Comparison of ENCODE assay signal across 30 cellular contexts in the genomic region with DNA sequence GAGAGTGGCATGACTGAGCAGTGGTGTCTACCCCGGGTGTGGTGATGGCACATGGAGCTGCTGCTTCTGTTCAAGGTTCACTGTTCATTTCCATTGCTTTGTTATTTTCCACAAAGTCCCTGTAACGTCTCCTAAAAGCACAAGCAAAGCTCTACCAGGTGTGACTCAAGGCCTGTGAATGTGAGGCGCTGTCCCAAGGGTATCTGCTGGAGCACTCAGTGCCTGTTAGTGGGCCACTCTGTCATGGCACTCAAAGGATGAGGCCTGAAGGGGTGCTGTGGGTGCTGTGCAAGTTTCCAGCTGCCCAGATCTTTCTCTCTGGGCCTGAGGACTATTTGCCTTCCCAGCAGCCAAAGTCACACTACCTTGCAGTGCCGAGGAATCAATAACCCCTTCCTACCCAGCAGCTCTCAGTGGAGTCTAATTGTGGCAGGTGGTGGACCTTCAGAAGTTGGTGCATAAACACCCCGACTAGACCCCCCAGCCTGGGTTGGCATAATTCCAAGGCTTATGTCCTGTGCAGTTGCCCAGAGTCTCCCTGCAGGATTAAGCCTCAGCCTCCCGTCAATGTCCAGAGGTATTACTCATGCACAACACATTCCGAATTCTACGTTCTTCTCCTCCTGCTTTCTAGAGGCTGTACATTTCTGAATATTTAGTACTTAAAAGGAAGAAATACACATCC.
"Had no signal": no experiment of that assay in that cellular context is flagged by ENCODE, and none has a peak within 500 bp of the region (broad histone marks: within the 10 kb centered on the region; RNA-seq: fewer than 3 reads in every experiment).

No MANE protein-coding gene starts in this region.

- H3K27me3 ChIP-seq: body of pancreas, gastroesophageal sphincter had no signal

- DNase-seq: activated B cell treated with CpG ODN at 0.5 μM for 24 hours; activated CD4-positive, alpha-beta memory T cell treated with anti-CD3 and anti-CD28 coated beads, Interleukin-2, amount 10 ng/mL, durations not matched to agents 7 days and 5 days; activated CD4-positive, alpha-beta T cell treated with anti-CD3 and anti-CD28 coated beads, Interleukin-2, amount 10 ng/mL, durations not matched to agents 24 days and 14 days; activated CD8-positive, alpha-beta memory T cell treated with anti-CD3 and anti-CD28 coated beads, Interleukin-2, amount 50 U/mL, for 48 hours; activated gamma-delta T cell; activated naive CD4-positive, alpha-beta T cell; activated naive CD4-positive, alpha-beta T cell treated with anti-CD3 and anti-CD28 coated beads, Interleukin-2, amount 10 ng/mL, durations not matched to agents 7 days and 5 days; activated naive CD8-positive, alpha-beta T cell treated with anti-CD3 and anti-CD28 coated beads, Interleukin-2, amount 10 ng/mL, durations not matched to agents 7 days and 5 days; activated T-cell treated with anti-CD3 and anti-CD28 coated beads for 4 hours; activated T-cell treated with anti-CD3 and anti-CD28 coated beads, Interleukin-2, amount 50 U/mL, for 24 hours; activated T-cell treated with anti-CD3 and anti-CD28 coated beads, Interleukin-2, amount 50 U/mL, for 72 hours; amygdala; aorta; body of pancreas; caudate nucleus; cortex of kidney; dermis blood vessel endothelial cell; effector CD8-positive, alpha-beta T cell; esophagus squamous epithelium; foreskin melanocyte; heart right ventricle; T-helper 1 cell; T-helper 17 cell; T1000; WERI-Rb-1 had no signal

- ATAC-seq: activated CD4-positive, CD25-positive, alpha-beta regulatory T cell treated with anti-CD3 and anti-CD28 coated beads, Interleukin-2, amount 50 U/mL, for 24 hours; activated naive CD4-positive, alpha-beta T cell treated with anti-CD3 and anti-CD28 coated beads, Interleukin-2, amount 50 U/mL, for 72 hours; activated T-cell treated with anti-CD3 and anti-CD28 coated beads, Interleukin-2, amount 50 U/mL, for 72 hours; body of pancreas; gastroesophageal sphincter; heart right ventricle; T-helper 17 cell had no signal

- H3K4me3 Mint-ChIP-seq: activated B cell treated with CpG ODN at 0.5 μM for 24 hours; activated CD4-positive, alpha-beta memory T cell treated with anti-CD3 and anti-CD28 coated beads, Interleukin-2, amount 10 ng/mL, durations not matched to agents 7 days and 5 days; activated CD4-positive, alpha-beta T cell treated with anti-CD3 and anti-CD28 coated beads, Interleukin-2, amount 10 ng/mL, durations not matched to agents 24 days and 14 days; activated naive CD4-positive, alpha-beta T cell treated with anti-CD3 and anti-CD28 coated beads, Interleukin-2, amount 10 ng/mL, durations not matched to agents 7 days and 5 days; activated naive CD8-positive, alpha-beta T cell treated with anti-CD3 and anti-CD28 coated beads, Interleukin-2, amount 10 ng/mL, durations not matched to agents 7 days and 5 days; activated T-cell treated with anti-CD3 and anti-CD28 coated beads, Interleukin-2, amount 50 U/mL, for 24 hours; activated T-cell treated with anti-CD3 and anti-CD28 coated beads, Interleukin-2, amount 50 U/mL, for 72 hours; T-helper 17 cell; T-helper 2 cell treated with Interferon-gamma antibody and Interleukin-4, amounts not matched to agents 5 μg/mL and 100 μg/mL, for 36 hours had no signal

- H3K9me3 Mint-ChIP-seq: activated B cell treated with CpG ODN at 0.5 μM for 24 hours; activated CD4-positive, alpha-beta memory T cell treated with anti-CD3 and anti-CD28 coated beads, Interleukin-2, amount 10 ng/mL, durations not matched to agents 7 days and 5 days; activated CD4-positive, alpha-beta T cell treated with anti-CD3 and anti-CD28 coated beads, Interleukin-2, amount 10 ng/mL, durations not matched to agents 24 days and 14 days; activated naive CD4-positive, alpha-beta T cell treated with anti-CD3 and anti-CD28 coated beads, Interleukin-2, amount 10 ng/mL, durations not matched to agents 7 days and 5 days; activated naive CD4-positive, alpha-beta T cell treated with anti-CD3 and anti-CD28 coated beads, Interleukin-2, amount 50 U/mL, for 72 hours; activated T-cell treated with anti-CD3 and anti-CD28 coated beads, Interleukin-2, amount 50 U/mL, for 24 hours; activated T-cell treated with anti-CD3 and anti-CD28 coated beads, Interleukin-2, amount 50 U/mL, for 72 hours; T-helper 2 cell treated with Interferon-gamma antibody and Interleukin-4, amounts not matched to agents 5 μg/mL and 100 μg/mL, for 36 hours had no signal

- H3K27ac Mint-ChIP-seq: activated B cell treated with CpG ODN at 0.5 μM for 24 hours; activated CD4-positive, alpha-beta memory T cell treated with anti-CD3 and anti-CD28 coated beads, Interleukin-2, amount 10 ng/mL, durations not matched to agents 7 days and 5 days; activated CD4-positive, alpha-beta T cell treated with anti-CD3 and anti-CD28 coated beads, Interleukin-2, amount 10 ng/mL, durations not matched to agents 24 days and 14 days; activated naive CD4-positive, alpha-beta T cell treated with anti-CD3 and anti-CD28 coated beads, Interleukin-2, amount 10 ng/mL, durations not matched to agents 7 days and 5 days; activated naive CD4-positive, alpha-beta T cell treated with anti-CD3 and anti-CD28 coated beads, Interleukin-2, amount 50 U/mL, for 72 hours; activated naive CD8-positive, alpha-beta T cell treated with anti-CD3 and anti-CD28 coated beads, Interleukin-2, amount 10 ng/mL, durations not matched to agents 7 days and 5 days; activated T-cell treated with anti-CD3 and anti-CD28 coated beads, Interleukin-2, amount 50 U/mL, for 24 hours; activated T-cell treated with anti-CD3 and anti-CD28 coated beads, Interleukin-2, amount 50 U/mL, for 72 hours; T-helper 17 cell; T-helper 2 cell treated with Interferon-gamma antibody and Interleukin-4, amounts not matched to agents 5 μg/mL and 100 μg/mL, for 36 hours had no signal

- H3K36me3 Mint-ChIP-seq: activated naive CD4-positive, alpha-beta T cell treated with anti-CD3 and anti-CD28 coated beads, Interleukin-2, amount 10 ng/mL, durations not matched to agents 7 days and 5 days; activated naive CD4-positive, alpha-beta T cell treated with anti-CD3 and anti-CD28 coated beads, Interleukin-2, amount 50 U/mL, for 72 hours; activated naive CD8-positive, alpha-beta T cell treated with anti-CD3 and anti-CD28 coated beads, Interleukin-2, amount 10 ng/mL, durations not matched to agents 7 days and 5 days had no signal

- H3K4me1 Mint-ChIP-seq: activated B cell treated with CpG ODN at 0.5 μM for 24 hours; activated CD4-positive, alpha-beta memory T cell treated with anti-CD3 and anti-CD28 coated beads, Interleukin-2, amount 10 ng/mL, durations not matched to agents 7 days and 5 days; activated CD4-positive, alpha-beta T cell treated with anti-CD3 and anti-CD28 coated beads, Interleukin-2, amount 10 ng/mL, durations not matched to agents 24 days and 14 days; activated naive CD4-positive, alpha-beta T cell treated with anti-CD3 and anti-CD28 coated beads, Interleukin-2, amount 10 ng/mL, durations not matched to agents 7 days and 5 days; activated naive CD8-positive, alpha-beta T cell treated with anti-CD3 and anti-CD28 coated beads, Interleukin-2, amount 10 ng/mL, durations not matched to agents 7 days and 5 days; T-helper 17 cell had no signal

- H3K9me3 ChIP-seq: body of pancreas, esophagus squamous epithelium, gastroesophageal sphincter, heart right ventricle had no signal

- H3K27ac ChIP-seq: body of pancreas, epithelial cell of prostate, esophagus squamous epithelium, gastroesophageal sphincter, heart right ventricle, WERI-Rb-1 had no signal

- H3K4me1 ChIP-seq: body of pancreas, esophagus squamous epithelium, gastroesophageal sphincter, heart right ventricle had no signal

- H3K4me3 ChIP-seq: body of pancreas, esophagus squamous epithelium, gastroesophageal sphincter, heart right ventricle had no signal

- H3K36me3 ChIP-seq: esophagus squamous epithelium, gastroesophageal sphincter, heart right ventricle, WERI-Rb-1 had no signal
